Comparison of ENCODE assay signal across 17 cellular contexts in genomic region chr5:178677429-178677828, GRCh38.
"Had no signal": no experiment of that assay in that cellular context is flagged by ENCODE, and none has a peak within 500 bp of the region (broad histone marks: within the 10 kb centered on the region; RNA-seq: fewer than 3 reads in every experiment).

No MANE protein-coding gene starts in this region.

- DNase-seq: activated B cell treated with CpG ODN at 0.5 μM for 24 hours; activated CD4-positive, alpha-beta T cell treated with anti-CD3 and anti-CD28 coated beads, Interleukin-2, amount 10 ng/mL, durations not matched to agents 24 days and 14 days; activated CD8-positive, alpha-beta memory T cell treated with anti-CD3 and anti-CD28 coated beads for 24 hours; activated naive CD4-positive, alpha-beta T cell treated with Interleukin-2 at 50 U/mL for 16 hours; activated naive CD8-positive, alpha-beta T cell treated with anti-CD3 and anti-CD28 coated beads, Interleukin-2, amount 50 U/mL, for 24 hours; central memory CD4-positive, alpha-beta T cell; effector CD4-positive, alpha-beta T cell; foreskin melanocyte; kidney; naive B cell; retina; T-cell; transverse colon had no signal

- H3K27me3 ChIP-seq: ascending aorta, transverse colon had no signal

- H3K4me3 ChIP-seq: ascending aorta, coronary artery, smooth muscle cell, transverse colon had no signal

- H3K36me3 ChIP-seq: ascending aorta, transverse colon had no signal

- H3K4me1 ChIP-seq: ascending aorta, transverse colon had no signal

- H3K9me3 ChIP-seq: ascending aorta, transverse colon had no signal

- H3K27ac ChIP-seq: ascending aorta, coronary artery, transverse colon had no signal

- ATAC-seq: activated naive CD8-positive, alpha-beta T cell treated with anti-CD3 and anti-CD28 coated beads, Interleukin-2, amount 50 U/mL, for 24 hours; stimulated activated memory B cell treated with anti-CD40 and anti-IgM and Interleukin-4, amounts not matched to agents 10 μg/mL and 1 μg/mL and 100 μg/mL, for 72 hours; T-cell had no signal
